In the genomic region with DNA sequence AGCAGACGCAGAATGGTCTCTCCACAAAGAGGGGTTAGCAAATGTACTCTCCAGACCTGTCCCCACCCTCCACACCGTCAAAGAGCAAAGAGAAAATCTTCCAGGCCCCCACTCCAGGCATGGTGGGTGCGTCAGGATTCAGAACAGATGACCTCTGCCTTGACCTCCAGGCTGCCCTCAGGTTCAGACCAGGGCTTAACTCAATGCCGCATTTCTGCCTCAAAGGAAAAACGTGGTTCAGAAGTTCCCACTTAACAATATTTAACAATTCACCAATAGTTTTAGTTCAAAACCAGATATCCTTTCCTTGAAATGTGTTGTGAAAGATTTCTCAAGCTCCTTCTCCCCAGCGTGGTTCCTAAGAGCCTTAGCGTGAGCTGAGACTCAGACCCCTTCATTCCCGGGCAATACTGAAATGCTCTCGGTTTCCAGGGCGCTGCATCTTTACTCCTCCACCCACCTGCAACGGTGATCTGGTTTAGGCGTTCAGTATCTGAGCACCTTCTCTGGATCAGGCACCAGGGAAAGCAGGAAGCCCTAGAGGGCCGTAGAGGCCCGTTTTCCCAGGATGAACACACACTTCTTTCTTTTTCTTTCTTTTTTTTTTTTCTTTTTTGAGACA, we compare ENCODE assay signal across 1 cellular context.
TF ChIP-seq lines count a peak whose summit lies in the region.

No MANE protein-coding gene starts in this region.

TF ChIP-seq in K562, 482 proteins besides CTCF, POLR2A, EP300 and RAD21:
- TF ChIP-seq, protein P1, sequence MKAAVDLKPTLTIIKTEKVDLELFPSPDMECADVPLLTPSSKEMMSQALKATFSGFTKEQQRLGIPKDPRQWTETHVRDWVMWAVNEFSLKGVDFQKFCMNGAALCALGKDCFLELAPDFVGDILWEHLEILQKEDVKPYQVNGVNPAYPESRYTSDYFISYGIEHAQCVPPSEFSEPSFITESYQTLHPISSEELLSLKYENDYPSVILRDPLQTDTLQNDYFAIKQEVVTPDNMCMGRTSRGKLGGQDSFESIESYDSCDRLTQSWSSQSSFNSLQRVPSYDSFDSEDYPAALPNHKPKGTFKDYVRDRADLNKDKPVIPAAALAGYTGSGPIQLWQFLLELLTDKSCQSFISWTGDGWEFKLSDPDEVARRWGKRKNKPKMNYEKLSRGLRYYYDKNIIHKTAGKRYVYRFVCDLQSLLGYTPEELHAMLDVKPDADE (conservative IDR thresholded peaks at IDR 0.05; ENCODE audit: control insufficient read depth, low read depth, low read length): no peak
- TF ChIP-seq, protein P2, sequence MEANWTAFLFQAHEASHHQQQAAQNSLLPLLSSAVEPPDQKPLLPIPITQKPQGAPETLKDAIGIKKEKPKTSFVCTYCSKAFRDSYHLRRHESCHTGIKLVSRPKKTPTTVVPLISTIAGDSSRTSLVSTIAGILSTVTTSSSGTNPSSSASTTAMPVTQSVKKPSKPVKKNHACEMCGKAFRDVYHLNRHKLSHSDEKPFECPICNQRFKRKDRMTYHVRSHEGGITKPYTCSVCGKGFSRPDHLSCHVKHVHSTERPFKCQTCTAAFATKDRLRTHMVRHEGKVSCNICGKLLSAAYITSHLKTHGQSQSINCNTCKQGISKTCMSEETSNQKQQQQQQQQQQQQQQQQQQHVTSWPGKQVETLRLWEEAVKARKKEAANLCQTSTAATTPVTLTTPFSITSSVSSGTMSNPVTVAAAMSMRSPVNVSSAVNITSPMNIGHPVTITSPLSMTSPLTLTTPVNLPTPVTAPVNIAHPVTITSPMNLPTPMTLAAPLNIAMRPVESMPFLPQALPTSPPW (CRISPR knock-in tag; IDR thresholded peaks at IDR 0.05): 0 out of 2 replicates have a peak, but pooled peaks have one; percentile 1
- peak; percentile 47; the same call in 1 of the 2 replicates for TF ChIP-seq L3MBTL2 (IDR thresholded peaks at IDR 0.05)
- TF ChIP-seq, protein P3, sequence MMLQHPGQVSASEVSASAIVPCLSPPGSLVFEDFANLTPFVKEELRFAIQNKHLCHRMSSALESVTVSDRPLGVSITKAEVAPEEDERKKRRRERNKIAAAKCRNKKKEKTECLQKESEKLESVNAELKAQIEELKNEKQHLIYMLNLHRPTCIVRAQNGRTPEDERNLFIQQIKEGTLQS (IDR thresholded peaks at IDR 0.05): no peak
- TF ChIP-seq, protein P3 (CRISPR knock-in tag; conservative IDR thresholded peaks at IDR 0.05): no peak
- TF ChIP-seq GTF2F1 (IDR thresholded peaks at IDR 0.05; ENCODE audit: low read depth, low read length): no peak
- 0 out of 2 replicates have a peak, but pooled peaks have one; percentile 8 for TF ChIP-seq RBFOX2 (IDR thresholded peaks at IDR 0.05; ENCODE audit: low read depth, low read length)
- no peak for TF ChIP-seq CSDE1 (IDR thresholded peaks at IDR 0.05)
